17 cellular contexts compared by ENCODE assay signal in the genomic region with DNA sequence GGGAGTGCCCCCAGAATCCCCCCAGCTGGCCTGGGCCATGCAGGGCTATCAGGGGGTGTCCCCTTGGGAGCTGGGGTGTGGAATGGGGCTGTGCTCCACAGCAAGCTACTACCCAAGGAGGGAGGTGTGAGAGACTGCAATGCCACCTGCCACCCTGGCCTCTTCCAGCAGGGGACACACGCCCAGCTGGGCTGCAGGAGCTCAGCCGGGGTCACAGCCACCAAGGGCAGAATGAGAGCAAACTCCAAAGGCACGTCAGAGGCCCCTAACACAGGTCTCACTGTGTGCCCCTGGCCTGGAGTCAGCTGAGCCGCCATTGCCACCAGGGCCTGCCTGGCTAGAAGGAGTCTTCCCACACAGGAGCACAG. TPM values are rescaled to one million over a fixed set of nuclear protein-coding genes. Genes with fewer than 3 reads are reported as not detected.
DNase-seq lines count a peak whose midpoint lies in the region; ATAC-seq and TF ChIP-seq lines count a peak whose summit lies in the region.
"Had no signal": no experiment of that assay in that cellular context is flagged by ENCODE, and none has a peak within 500 bp of the region (broad histone marks: within the 10 kb centered on the region; RNA-seq: fewer than 3 reads in every experiment).

No MANE protein-coding gene starts in this region.

- H3K27ac ChIP-seq in heart right ventricle (peak overlapping the region in 2 of 10 donors; percentile 26 to 34), osteoblast (ENCODE audit: low read depth, low read length) (no peak overlapping the region)
- H3K27ac ChIP-seq: A549, C4-2B had no signal

- H3K4me1 ChIP-seq in heart right ventricle (peaks cover 22 to 55% (median 40%) of the 10 kb centered on the region in 9 donors), osteoblast (ENCODE audit: insufficient read depth, low read length) (peaks cover 14% of the 10 kb centered on the region)
- H3K4me1 ChIP-seq: A549 had no signal

- ATAC-seq in Right ventricle myocardium superior (ENCODE audit: poor library complexity) (peak; percentile 36), left cardiac atrium (no peak), heart right ventricle (peak in 5 of 8 donors; percentile 4 to 49 (median 20))
- ATAC-seq: A549, HCT116, PC-3 had no signal

- WGBS in heart right ventricle, 2 donors = 63 to 76% methylated on average over 4 of the region's 4 CpGs

- DNase-seq in Right ventricle myocardium superior (peak; percentile 41), left cardiac atrium (no peak), heart right ventricle (peak in 1 of 2 donors; percentile 23), osteoblast (ENCODE audit: insufficient read length, low spot score, missing footprints) (peak; percentile 65), T-helper 1 cell (no peak), cortex of kidney (lab: John Stamatoyannopoulos, UW) (no peak)
- DNase-seq in activated CD4-positive, alpha-beta T cell treated with anti-CD3 and anti-CD28 coated beads, Interleukin-2, amount 50 U/mL, for 48 hours = no peak
- DNase-seq: DMS 273 treated with DMSO at 0.1 percent for 48 hours, KBM-7, NCI-H146, NCI-H510A, NCI-H774, PC-3 had no signal

- H3K79me2 ChIP-seq in osteoblast (ENCODE audit: insufficient read depth, low read length) = peaks cover 37% of the 10 kb centered on the region

- peaks cover 58% of the 10 kb centered on the region for H4K20me1 ChIP-seq in osteoblast (ENCODE audit: insufficient read depth, low read length)

- H3K4me3 ChIP-seq in heart right ventricle = no peak overlapping the region
- no peak overlapping the region for H3K4me3 ChIP-seq in osteoblast (ENCODE audit: insufficient read depth, low read length)
- H3K4me3 ChIP-seq: A549, GM23338 had no signal

- no peak overlapping the region for H3K4me2 ChIP-seq in osteoblast (ENCODE audit: insufficient read depth, low read length)
- H3K4me2 ChIP-seq: A549, GM23338 had no signal

- TF ChIP-seq CTCF in heart right ventricle (IDR thresholded peaks at IDR 0.05) (peak in 1 of 9 donors; percentile 11), osteoblast (IDR thresholded peaks at IDR 0.05; ENCODE audit: extremely low read depth, low read depth, low read length) (no peak)

- H3K9me3 ChIP-seq in heart right ventricle (no peaks in the 10 kb centered on the region), osteoblast (ENCODE audit: low read depth, low read length) (no peaks in the 10 kb centered on the region)
- H3K9me3 ChIP-seq: A549 had no signal

- intact Hi-C loops in Right ventricle myocardium superior (cut with DNase I) (loop anchor here (5.0 kb wide), 1 partner anchor 53 kb away; a partner anchor contains a TSS), left cardiac atrium (cut with DNase I) (loop anchor here (5.0 to 10.0 kb wide), 2 partner anchors 51 to 53 kb away; a partner anchor contains a TSS), heart right ventricle (cut with DNase I) (loop anchor here in 4 of 10 donors (5.0 to 10.0 kb wide), 4 partner anchors 38 to 191 kb away; a partner anchor contains a TSS)

- H3K27me3 ChIP-seq in heart right ventricle (no peaks in the 10 kb centered on the region), osteoblast (ENCODE audit: insufficient read depth, low read length) (no peaks in the 10 kb centered on the region)

- no peak overlapping the region for H2AFZ ChIP-seq in osteoblast (ENCODE audit: low read length)
- H2AFZ ChIP-seq: GM23338 had no signal

- H3K36me3 ChIP-seq in heart right ventricle (peaks cover 0 to 82% (median 8%) of the 10 kb centered on the region in 9 donors), osteoblast (ENCODE audit: insufficient read depth, low read length) (peaks cover 37% of the 10 kb centered on the region)

RNA-seq across cellular contexts. Expression of a gene that starts 55.5 kb away (rescaled TPM):
- total RNA-seq in Right ventricle myocardium superior = 37.2 TPM
- total RNA-seq in left cardiac atrium = 10 to 100 TPM; 40.1 to 51.4 TPM
- total RNA-seq in heart right ventricle = 10 to 100 TPM; 27.6 to 48.3 (median 32.4) TPM
- 10 to 100 TPM; 21.4 to 28.7 TPM for polyA plus RNA-seq in heart right ventricle
- 14.7 and 15.9 TPM in 2 replicates for total RNA-seq in osteoblast

Comparison
In these comparisons a context has a peak if more than half of its experiments do, and no peak if none do; other contexts are left out.
1. ATAC-seq: peak in Right ventricle myocardium superior (single experiment) and heart right ventricle (5 of 8); none in left cardiac atrium (0 of 2).
2. DNase-seq: peak in Right ventricle myocardium superior (single experiment) and osteoblast (single experiment); none in left cardiac atrium (single experiment), T-helper 1 cell (0 of 5), activated CD4-positive, alpha-beta T cell treated with anti-CD3 and anti-CD28 coated beads, Interleukin-2, amount 50 U/mL, for 48 hours (0 of 2) and cortex of kidney (single experiment).